Comparison of ENCODE assay signal across 8 cellular contexts in genomic region chr3:72177075-72178050, GRCh38.
DNase-seq lines count a peak whose midpoint lies in the region; ATAC-seq, FAIRE-seq and TF ChIP-seq lines count a peak whose summit lies in the region.

No MANE protein-coding gene starts in this region.

- H3K4me3 Mint-ChIP-seq in astrocyte (ENCODE audit: unreplicated experiment), result no peak overlapping the region

- H4K20me1 ChIP-seq in astrocyte (ENCODE audit: insufficient read depth, low read length), result no peaks in the 10 kb centered on the region

- no peak for TF ChIP-seq POLR2A in uterus (IDR thresholded peaks at IDR 0.05)

- H3K27me3 ChIP-seq in astrocyte (ENCODE audit: insufficient read depth, low read length) (peaks cover 16% of the 10 kb centered on the region), uterus (no peaks in the 10 kb centered on the region)

- H3K9me3 ChIP-seq in astrocyte (ENCODE audit: insufficient read depth, low read depth, low read length) (no peaks in the 10 kb centered on the region), uterus (no peaks in the 10 kb centered on the region)

- peaks cover 19% of the 10 kb centered on the region for H3K27me3 Mint-ChIP-seq in astrocyte (ENCODE audit: low read depth, unreplicated experiment)

- no peaks in the 10 kb centered on the region for H3K4me1 Mint-ChIP-seq in astrocyte (ENCODE audit: low read depth, unreplicated experiment)

- H3K27ac Mint-ChIP-seq in astrocyte (ENCODE audit: unreplicated experiment), result no peak overlapping the region

- peak overlapping the region; percentile 65 for H3K4me2 ChIP-seq in astrocyte (ENCODE audit: low read length)

- intact Hi-C loops in uterus (cut with DNase I; ENCODE audit: low total_unique reads), result no loop called here

- H3K4me3 ChIP-seq in astrocyte (ENCODE audit: insufficient read depth, low read depth, low read length), result no peak overlapping the region
- peak overlapping the region; percentile 0 to 9 for H3K4me3 ChIP-seq in uterus

- peak; percentile 59 for DNase-seq in Ammon's horn (ENCODE audit: low spot score)
- peak; percentile 41 for DNase-seq in astrocyte (ENCODE audit: low read depth)
- DNase-seq in lung microvascular endothelial cell (ENCODE audit: low read depth in 2 of 2), result peak; percentile 15 to 64
- DNase-seq in uterus, result peak; percentile 68 to 79
- DNase-seq in NCI-H510A (lab: John Stamatoyannopoulos, UW), result no peak
- DNase-seq in ecto neural progenitor cell (ENCODE audit: low spot score), result no peak

- H3K27ac ChIP-seq in astrocyte (ENCODE audit: low read depth, low read length) (no peak overlapping the region), uterus (peak overlapping the region; percentile 75 to 86)

- FAIRE-seq in astrocyte (lab: Jason Lieb, UNC), result peak; percentile 23

- H3K36me3 Mint-ChIP-seq in astrocyte (ENCODE audit: low read depth, unreplicated experiment), result no peaks in the 10 kb centered on the region

- peak overlapping the region; percentile 65 for H2AFZ ChIP-seq in astrocyte (ENCODE audit: low read depth, low read length)

- no peaks in the 10 kb centered on the region for H3K9me3 Mint-ChIP-seq in astrocyte (ENCODE audit: unreplicated experiment)

- no peak overlapping the region for H3K9ac ChIP-seq in astrocyte (ENCODE audit: low read length)

- H3K36me3 ChIP-seq in astrocyte (ENCODE audit: insufficient read depth, low read length) (no peaks in the 10 kb centered on the region), uterus (no peaks in the 10 kb centered on the region)

- ATAC-seq in GM18870 (IDR thresholded peaks at IDR 0.05; ENCODE audit: unreplicated experiment), result peak; percentile 29
- peak; percentile 27 for ATAC-seq in HG03378 (IDR thresholded peaks at IDR 0.05; ENCODE audit: unreplicated experiment)

- H3K4me1 ChIP-seq in astrocyte (ENCODE audit: insufficient read depth, low read length) (peaks cover 9% of the 10 kb centered on the region), uterus (peaks cover 16 to 26% of the 10 kb centered on the region in 2 donors)

- no peaks in the 10 kb centered on the region for H3K79me2 ChIP-seq in astrocyte (ENCODE audit: insufficient read depth, low read length)

- no peak for TF ChIP-seq CTCF in astrocyte (IDR thresholded peaks at IDR 0.05; ENCODE audit: insufficient read depth, low read depth, low read length)
- no peak for TF ChIP-seq CTCF in uterus (IDR thresholded peaks at IDR 0.05)

Comparison
In these comparisons a context has a peak if more than half of its experiments do, and no peak if none do; other contexts are left out.
1. DNase-seq: peak in Ammon's horn (single experiment), astrocyte (single experiment), lung microvascular endothelial cell (2 of 2) and uterus (2 of 2); none in NCI-H510A (single experiment) and ecto neural progenitor cell (single experiment).